ENCODE assay signal across 21 cellular contexts in genomic region chr1:91135799-91136198, GRCh38.
DNase-seq lines count a peak whose midpoint lies in the region; ATAC-seq, FAIRE-seq and TF ChIP-seq lines count a peak whose summit lies in the region.
"Had no signal": no experiment of that assay in that cellular context is flagged by ENCODE, and none has a peak within 500 bp of the region (broad histone marks: within the 10 kb centered on the region; RNA-seq: fewer than 3 reads in every experiment).

No MANE protein-coding gene starts in this region.

- H3K4me3 ChIP-seq in GM23338 (peak overlapping the region; percentile 31; the same call in 1 of the 2 replicates), K562 (no peak overlapping the region), iPS-20b (ENCODE audit: low read length) (peak overlapping the region; percentile 29; the same call in 1 of the 2 replicates), ovary (no peak overlapping the region)
- H3K4me3 ChIP-seq: BLaER1 treated with 17β-estradiol and CSF1 and Interleukin-3, amounts not matched to agents 10 nM and 100 nM had no signal

- no peaks in the 10 kb centered on the region; the same call in 2 of the 3 replicates for H3K9me3 Mint-ChIP-seq in GM23338
- H3K9me3 Mint-ChIP-seq: CD8-positive, alpha-beta T cell; HFFc6 had no signal

- H3K9me1 ChIP-seq in K562 (ENCODE audit: control insufficient read depth, insufficient read depth, low read length) = no peaks in the 10 kb centered on the region

- H3K27ac ChIP-seq in GM23338 (ENCODE audit: low read depth) (no peak overlapping the region), K562 (ENCODE audit: extremely low read depth, low read depth, low read length) (no peak overlapping the region), iPS-20b (ENCODE audit: low read length) (no peak overlapping the region), ovary (no peak overlapping the region)
- H3K27ac ChIP-seq: BLaER1 treated with 17β-estradiol and CSF1 and Interleukin-3, amounts not matched to agents 10 nM and 100 nM had no signal

- H3K27ac Mint-ChIP-seq in GM23338 = no peak overlapping the region
- H3K27ac Mint-ChIP-seq: B cell; CD8-positive, alpha-beta T cell; HFFc6; IgD-negative memory B cell had no signal

- no peaks in the 10 kb centered on the region for H3K36me3 ChIP-seq in GM23338 (ENCODE audit: insufficient read depth)
- H3K36me3 ChIP-seq in K562 (ENCODE audit: control insufficient read depth, insufficient read depth, low read length) = no peaks in the 10 kb centered on the region
- no peaks in the 10 kb centered on the region for H3K36me3 ChIP-seq in iPS-20b (ENCODE audit: insufficient read depth, low read depth, low read length)
- H3K36me3 ChIP-seq in ovary = no peaks in the 10 kb centered on the region
- H3K36me3 ChIP-seq: BLaER1 treated with 17β-estradiol and CSF1 and Interleukin-3, amounts not matched to agents 10 nM and 100 nM had no signal

- no peak for FAIRE-seq in K562 (lab: Jason Lieb, UNC)
- FAIRE-seq: G401.6, GM12891, GM19239, H54, HepG2, HTR-8/SVneo had no signal

- H3K79me2 ChIP-seq in GM23338 (replicated peaks; ENCODE audit: insufficient read depth) = no peaks in the 10 kb centered on the region
- H3K79me2 ChIP-seq in K562 (ENCODE audit: control insufficient read depth, insufficient read depth, low read length) = no peaks in the 10 kb centered on the region

- peaks cover 15% of the 10 kb centered on the region for H3K4me1 ChIP-seq in GM23338 (ENCODE audit: insufficient read depth)
- H3K4me1 ChIP-seq in K562 (replicated peaks in 1 of 2; ENCODE audit: control insufficient read depth in 2 of 2, insufficient read depth in 2 of 2, low read length in 2 of 2) = peaks cover 0 to 3% of the 10 kb centered on the region in 2 experiments; a peak in 1 of 5 replicates
- H3K4me1 ChIP-seq in iPS-20b (ENCODE audit: insufficient read depth, low read length) = peaks cover 16% of the 10 kb centered on the region; the same call in 1 of the 2 replicates
- H3K4me1 ChIP-seq in ovary (ENCODE audit: insufficient read depth) = no peaks in the 10 kb centered on the region
- H3K4me1 ChIP-seq: BLaER1 treated with 17β-estradiol and CSF1 and Interleukin-3, amounts not matched to agents 10 nM and 100 nM had no signal

- H3K27me3 Mint-ChIP-seq in GM23338 (ENCODE audit: insufficient read depth, low read depth, poor library complexity) = peaks cover 3% of the 10 kb centered on the region
- H3K27me3 Mint-ChIP-seq: B cell had no signal

- TF ChIP-seq POLR2A in K562 (conservative IDR thresholded peaks at IDR 0.05) = no peak
- no peak for TF ChIP-seq POLR2A in ovary (IDR thresholded peaks at IDR 0.05)

- H3K9me2 ChIP-seq in GM23338 (ENCODE audit: insufficient read depth) = no peaks in the 10 kb centered on the region

- ATAC-seq in GM23338 (peak; percentile 28; the same call in 1 of the 3 replicates), K562 (peak; percentile 52)
- ATAC-seq: CD8-positive, alpha-beta T cell; HCT116; HepG2 had no signal

- POLR2A ChIA-PET in K562 (lab: Yijun Ruan, JAX) = interaction anchor here (0.6 kb wide), 1 partner anchor 114 kb away, joined by 3 read pairs; the partner anchor contains the start of gene ZNF644

- peaks cover 20% of the 10 kb centered on the region for H3K4me1 Mint-ChIP-seq in GM23338
- H3K4me1 Mint-ChIP-seq: B cell, IgD-negative memory B cell had no signal

- intact Hi-C loops in K562 (cut with micrococcal nuclease) (no loop called here), ovary (cut with DNase I) (no loop called here)

- CTCF ChIA-PET in K562 (lab: Yijun Ruan, JAX; ENCODE audit: low intra/inter-chr PET ratio) = no interaction called here

- H3K27me3 ChIP-seq in GM23338 (ENCODE audit: insufficient read depth) = no peaks in the 10 kb centered on the region
- H3K27me3 ChIP-seq in K562 (ENCODE audit: control insufficient read depth in 2 of 2, insufficient read depth in 2 of 2, low read length in 2 of 2) = peaks cover 13 to 28% of the 10 kb centered on the region in 2 experiments
- H3K27me3 ChIP-seq in iPS-20b (ENCODE audit: insufficient read depth, low read length) = no peaks in the 10 kb centered on the region
- no peaks in the 10 kb centered on the region for H3K27me3 ChIP-seq in ovary
- H3K27me3 ChIP-seq: BLaER1 treated with 17β-estradiol and CSF1 and Interleukin-3, amounts not matched to agents 10 nM and 100 nM had no signal

- H3K4me3 Mint-ChIP-seq in GM23338 = no peak overlapping the region
- H3K4me3 Mint-ChIP-seq: B cell; CD8-positive, alpha-beta T cell; HFFc6; IgD-negative memory B cell had no signal

- H3K9ac ChIP-seq in K562 (ENCODE audit: insufficient read depth in 1 of 2, low read depth in 2 of 2, low read length in 2 of 2) (no peak overlapping the region), iPS-20b (ENCODE audit: low read depth, low read length) (no peak overlapping the region)
- H3K9ac ChIP-seq: BLaER1 treated with 17β-estradiol and CSF1 and Interleukin-3, amounts not matched to agents 10 nM and 100 nM had no signal

- in situ Hi-C loops in K562 (cut with MboI) (no loop called here), KBM-7 (cut with MboI; ENCODE audit: low pct_unique_long_range_greater_than_20kb, low sequenced_read_pairs) (no loop called here)

- no TSS peak for BruUV-seq in K562 (replicated peaks; lab: Mats Ljungman, UMichigan)

- H3K4me2 ChIP-seq in GM23338 = 0 out of 2 replicates have a peak overlapping the region, but pooled peaks have one; percentile 38
- no peak overlapping the region for H3K4me2 ChIP-seq in K562 (ENCODE audit: insufficient read depth, low read length)
- H3K4me2 ChIP-seq: BLaER1 treated with 17β-estradiol and CSF1 and Interleukin-3, amounts not matched to agents 10 nM and 100 nM had no signal

- no peaks in the 10 kb centered on the region for H4K20me1 ChIP-seq in GM23338 (replicated peaks; ENCODE audit: insufficient read depth)
- H4K20me1 ChIP-seq in K562 (replicated peaks; ENCODE audit: control insufficient read depth, insufficient read depth, low read length) = no peaks in the 10 kb centered on the region
- H4K20me1 ChIP-seq: BLaER1 treated with 17β-estradiol and CSF1 and Interleukin-3, amounts not matched to agents 10 nM and 100 nM had no signal

- DNase-seq in GM23338 (ENCODE audit: low spot score) = peak; percentile 49
- peak in 1 of 4 experiments; percentile 6 for DNase-seq in K562 (ENCODE audit: extremely low read depth in 1 of 4, low spot score in 3 of 4)
- DNase-seq in NCI-H146 treated with DMSO at 0.1 percent for 48 hours (lab: John Stamatoyannopoulos, UW; ENCODE audit: unreplicated experiment) = no peak
- DNase-seq in ovary = no peak
- no peak for DNase-seq in KBM-7
- DNase-seq: CD8-positive, alpha-beta T cell; DMS 273 treated with DMSO at 0.1 percent for 48 hours; DMS53; DND-41; HFFc6 had no signal

- no peak for TF ChIP-seq EP300 in K562 (IDR thresholded peaks at IDR 0.05; ENCODE audit: low read length)
- no peak for TF ChIP-seq EP300 in ovary (IDR thresholded peaks at IDR 0.05)

- no peak for TF ChIP-seq RAD21 in K562 (CRISPR knock-in tag; conservative IDR thresholded peaks at IDR 0.05 in 1 of 2, IDR thresholded peaks at IDR 0.05 in 1 of 2)

- H3K9me3 ChIP-seq in K562 (replicated peaks; ENCODE audit: control insufficient read depth, insufficient read depth, low read depth, low read length) (no peaks in the 10 kb centered on the region), iPS-20b (ENCODE audit: insufficient read depth, low read depth, low read length) (no peaks in the 10 kb centered on the region), ovary (no peaks in the 10 kb centered on the region)
- H3K9me3 ChIP-seq: BLaER1 treated with 17β-estradiol and CSF1 and Interleukin-3, amounts not matched to agents 10 nM and 100 nM had no signal

- no peaks in the 10 kb centered on the region for H3F3A ChIP-seq in GM23338 (replicated peaks; ENCODE audit: low read depth)

- TF ChIP-seq CTCF in GM23338 (conservative IDR thresholded peaks at IDR 0.05; ENCODE audit: low read depth in 2 of 2) (no peak), K562 (IDR thresholded peaks at IDR 0.05 in 2 of 3, conservative IDR thresholded peaks at IDR 0.05 in 1 of 3; ENCODE audit: insufficient read depth in 2 of 3, low read depth in 1 of 3, low read length in 3 of 3) (no peak), ovary (IDR thresholded peaks at IDR 0.05) (no peak)

- H3K36me3 Mint-ChIP-seq in GM23338 (ENCODE audit: low read depth) = no peaks in the 10 kb centered on the region
- H3K36me3 Mint-ChIP-seq: CD8-positive, alpha-beta T cell; IgD-negative memory B cell had no signal

- 4% methylated on average over 11 of the region's 11 CpGs for WGBS in K562 (ENCODE audit: insufficient coverage, low coverage, missing lambda C conversion rate)
- 90 to 91% (median 90%) methylated on average over 11 of the region's 11 CpGs for WGBS in ovary, 3 donors

- H2AFZ ChIP-seq in GM23338 (peak overlapping the region; percentile 74; the same call in 1 of the 2 replicates), K562 (ENCODE audit: low read depth, low read length) (0 out of 2 replicates have a peak overlapping the region, but pooled peaks have one; percentile 62)

TF ChIP-seq in GM23338, 12 proteins besides CTCF, POLR2A, EP300 and RAD21:
- TF ChIP-seq STAT1 (IDR thresholded peaks at IDR 0.05; ENCODE audit: unreplicated experiment) = no peak

TF ChIP-seq in K562, 482 proteins besides CTCF, POLR2A, EP300 and RAD21 (continues in another document):
- no peak for TF ChIP-seq ZNF311 (CRISPR knock-in tag; IDR thresholded peaks at IDR 0.05)
- TF ChIP-seq PBX2 (CRISPR knock-in tag; IDR thresholded peaks at IDR 0.05; ENCODE audit: low read depth) = no peak
- peak; percentile 23; the same call in 1 of the 2 replicates for TF ChIP-seq PBX2 (tag; conservative IDR thresholded peaks at IDR 0.05; ENCODE audit: low read depth)
- peak; percentile 44 for TF ChIP-seq NFYB (IDR thresholded peaks at IDR 0.05; ENCODE audit: extremely low read depth, insufficient read length)
- TF ChIP-seq SP2 (IDR thresholded peaks at IDR 0.05; ENCODE audit: extremely low read depth, low read depth, low read length, poor library complexity, severe bottlenecking) = peak; percentile 12

Comparison
In these comparisons a context has a peak if more than half of its experiments do, and no peak if none do; other contexts are left out.
1. H3K4me3 ChIP-seq: peak in GM23338 (single experiment) and iPS-20b (single experiment); none in K562 (single experiment) and ovary (single experiment).